Comparison of ENCODE assay signal across 9 cellular contexts in the genomic region with DNA sequence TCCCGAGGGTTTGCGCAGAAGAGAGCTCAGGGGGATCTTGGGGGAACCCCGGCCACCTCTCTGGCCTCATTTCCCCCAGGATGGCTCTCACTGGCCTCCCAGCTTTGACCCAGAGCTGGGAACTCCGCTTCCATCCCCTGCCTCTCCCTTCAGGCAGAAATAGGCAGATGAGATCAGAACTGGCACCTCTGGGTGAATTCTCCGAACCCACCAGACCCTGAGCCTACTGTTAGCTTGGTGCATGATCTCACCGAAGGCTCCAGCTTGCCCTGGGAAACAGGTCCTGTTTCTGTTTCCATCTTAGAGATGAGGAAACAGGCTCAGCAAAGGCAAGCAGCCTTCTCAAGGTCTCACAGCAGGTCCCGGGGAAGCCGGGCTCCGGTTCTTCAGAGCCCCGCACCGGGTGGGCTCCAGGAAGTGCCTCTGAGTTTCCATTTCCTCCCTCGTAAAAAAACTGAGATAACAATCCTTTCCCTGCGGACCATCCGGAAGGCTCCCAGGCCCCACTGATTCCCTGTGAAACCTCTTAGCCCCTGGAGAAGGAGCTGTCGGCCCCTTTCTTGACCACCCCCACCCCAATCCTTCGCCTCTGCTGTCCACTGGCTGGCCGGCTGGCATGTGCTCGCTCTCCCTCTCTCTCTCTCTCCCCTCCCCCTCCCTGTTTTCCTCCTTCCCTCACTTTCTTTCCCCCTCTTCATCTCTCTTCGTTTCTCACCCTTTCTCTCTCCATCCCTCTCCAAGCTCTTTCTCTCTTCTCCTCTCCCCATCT. TPM values are rescaled to one million over a fixed set of nuclear protein-coding genes. Genes with fewer than 3 reads are reported as not detected.
DNase-seq lines count a peak whose midpoint lies in the region; ATAC-seq and TF ChIP-seq lines count a peak whose summit lies in the region.
"Had no signal": no experiment of that assay in that cellular context is flagged by ENCODE, and none has a peak within 500 bp of the region (broad histone marks: within the 10 kb centered on the region; RNA-seq: fewer than 3 reads in every experiment).

No MANE protein-coding gene starts in this region.

- ATAC-seq in HG02870 (IDR thresholded peaks at IDR 0.05; ENCODE audit: unreplicated experiment), result no peak

- peak overlapping the region; percentile 99 for H3K4me3 ChIP-seq in SJSA1
- peak overlapping the region; percentile 76 to 95 for H3K4me3 ChIP-seq in foreskin fibroblast (ENCODE audit: low read depth in 1 of 2, low read length in 2 of 2)
- H3K4me3 ChIP-seq in prostate gland, result peak overlapping the region; percentile 99 to 100

- H3K36me3 ChIP-seq in SJSA1 (peaks cover 58% of the 10 kb centered on the region), prostate gland (no peaks in the 10 kb centered on the region)

- WGBS in prostate gland, result 16% methylated on average over 19 of the region's 19 CpGs

- TF ChIP-seq POLR2A in prostate gland (IDR thresholded peaks at IDR 0.05), result peak; percentile 30

- no peak for TF ChIP-seq CTCF in foreskin fibroblast (IDR thresholded peaks at IDR 0.05; ENCODE audit: low read depth, low read length)
- no peak for TF ChIP-seq CTCF in prostate gland (IDR thresholded peaks at IDR 0.05)

- DNase-seq in GM03348 (ENCODE audit: low spot score) (peak; percentile 34), SJSA1 (ENCODE audit: low read depth in 1 of 2, low spot score in 2 of 2) (peak; percentile 60 to 64), foreskin fibroblast (peak in 1 of 2 donors; percentile 64), prostate gland (ENCODE audit: low spot score) (peak; percentile 21), SIG-M5 (lab: John Stamatoyannopoulos, UW) (no peak), posterior cingulate gyrus (no peak), NCI-H510A treated with DMSO at 0.1 percent for 48 hours (lab: John Stamatoyannopoulos, UW) (no peak)

- H3K27ac ChIP-seq in SJSA1 (peak overlapping the region; percentile 99), prostate gland (peak overlapping the region; percentile 99 to 100)
- H3K27ac ChIP-seq: KMS-11 had no signal

- H3K4me1 ChIP-seq in SJSA1 (replicated peaks), result peaks cover 47% of the 10 kb centered on the region
- peaks cover 11% of the 10 kb centered on the region for H3K4me1 ChIP-seq in prostate gland (replicated peaks)

- H3K27me3 ChIP-seq in SJSA1 (replicated peaks) (no peaks in the 10 kb centered on the region), prostate gland (replicated peaks; ENCODE audit: insufficient read depth) (no peaks in the 10 kb centered on the region)

- no peaks in the 10 kb centered on the region for H3K9me3 ChIP-seq in SJSA1 (replicated peaks)
- no peaks in the 10 kb centered on the region for H3K9me3 ChIP-seq in prostate gland

- intact Hi-C loops in prostate gland (cut with DNase I), result loop anchor here (5.0 kb wide), 1 partner anchor 104 kb away; no protein-coding TSS in a partner anchor
- intact Hi-C loops in posterior cingulate gyrus (cut with DNase I), result loop anchor here (5.0 kb wide), 2 partner anchors 66 to 126 kb away; no protein-coding TSS in a partner anchor

RNA-seq across cellular contexts. Expression of a gene that starts 2.1 kb away (rescaled TPM):
- 246 and 273 TPM in 2 replicates for total RNA-seq in SJSA1 (2014; rRNA removed; shearing (Covaris generic))
- total RNA-seq in prostate gland, result 100 to 1,000 TPM; 223 to 279 TPM

RNA-seq across cellular contexts. Expression of a gene that starts 39.3 kb away (rescaled TPM):
- total RNA-seq in SJSA1 (2014; rRNA removed; shearing (Covaris generic)), result 95.1 and 116 TPM in 2 replicates
- 100 to 1,000 TPM; 258 to 501 TPM for total RNA-seq in prostate gland

RNA-seq across cellular contexts. Expression of a gene that starts 42.8 kb away (rescaled TPM):
- total RNA-seq in SJSA1 (2014; rRNA removed; shearing (Covaris generic)), result 193 and 222 TPM in 2 replicates
- total RNA-seq in prostate gland, result 10 to 100 TPM; 44.9 to 81.3 TPM

RNA-seq across cellular contexts. Expression of a gene that starts 57.4 kb away (rescaled TPM):
- total RNA-seq in SJSA1 (2014; rRNA removed; shearing (Covaris generic)), result 1.7 TPM in 2 replicates
- 100 to 1,000 TPM; 206 to 503 TPM for total RNA-seq in prostate gland

Comparison
In these comparisons a context has a peak if more than half of its experiments do, and no peak if none do; other contexts are left out.
1. DNase-seq: peak in GM03348 (single experiment), SJSA1 (2 of 2) and prostate gland (single experiment); none in SIG-M5 (single experiment), posterior cingulate gyrus (0 of 10) and NCI-H510A treated with DMSO at 0.1 percent for 48 hours (single experiment).
2. Peak in every context shown above with its lines, with median percentiles within 50 percentile points of each other: H3K4me3 ChIP-seq.